ENCODE assay signal across 21 cellular contexts in genomic region chr3:10763817-10764313, GRCh38. TPM values are rescaled to one million over a fixed set of nuclear protein-coding genes. Genes with fewer than 3 reads are reported as not detected.
DNase-seq lines count a peak whose midpoint lies in the region; ATAC-seq, FAIRE-seq and TF ChIP-seq lines count a peak whose summit lies in the region.
"Had no signal": no experiment of that assay in that cellular context is flagged by ENCODE, and none has a peak within 500 bp of the region (broad histone marks: within the 10 kb centered on the region; RNA-seq: fewer than 3 reads in every experiment).

No MANE protein-coding gene starts in this region.

- no peak overlapping the region for H3K27ac Mint-ChIP-seq in activated CD8-positive, alpha-beta memory T cell treated with anti-CD3 and anti-CD28 coated beads, Interleukin-2, amount 10 ng/mL, durations not matched to agents 7 days and 5 days

- H3K36me3 ChIP-seq in bronchial epithelial cell (ENCODE audit: control insufficient read depth, insufficient read depth, low read length) (no peaks in the 10 kb centered on the region), lower lobe of right lung (no peaks in the 10 kb centered on the region), mesenchymal stem cell (ENCODE audit: control insufficient read depth in 1 of 2, insufficient read depth in 2 of 2, low read depth in 1 of 2, low read length in 2 of 2) (no peaks in the 10 kb centered on the region)

- peaks cover 27% of the 10 kb centered on the region for H3K27me3 Mint-ChIP-seq in activated CD8-positive, alpha-beta memory T cell treated with anti-CD3 and anti-CD28 coated beads, Interleukin-2, amount 10 ng/mL, durations not matched to agents 7 days and 5 days

- H3K36me3 Mint-ChIP-seq in activated CD8-positive, alpha-beta memory T cell treated with anti-CD3 and anti-CD28 coated beads, Interleukin-2, amount 10 ng/mL, durations not matched to agents 7 days and 5 days, result no peaks in the 10 kb centered on the region
- H3K36me3 Mint-ChIP-seq: CD14-positive monocyte had no signal

- H2BK12ac ChIP-seq in mesenchymal stem cell (ENCODE audit: low read length in 2 of 2), result no peak overlapping the region

- FAIRE-seq in bronchial epithelial cell (lab: Jason Lieb, UNC), result peak; percentile 32
- FAIRE-seq: HTR-8/SVneo had no signal

- H3K79me1 ChIP-seq in mesenchymal stem cell (replicated peaks; ENCODE audit: low read length, poor library complexity, severe bottlenecking), result no peaks in the 10 kb centered on the region

- no peak overlapping the region for H2BK120ac ChIP-seq in mesenchymal stem cell (ENCODE audit: low read depth, low read length)

- no peak overlapping the region for H2BK15ac ChIP-seq in mesenchymal stem cell (ENCODE audit: low read depth, poor library complexity, severe bottlenecking)

- no peaks in the 10 kb centered on the region for H3K27me3 ChIP-seq in bronchial epithelial cell (ENCODE audit: control insufficient read depth, insufficient read depth, low read length)
- H3K27me3 ChIP-seq in layer of hippocampus (ENCODE audit: control insufficient read depth, insufficient read depth, low read length), result peaks cover 2% of the 10 kb centered on the region
- H3K27me3 ChIP-seq in lower lobe of right lung (ENCODE audit: low read depth), result peaks cover 25% of the 10 kb centered on the region
- H3K27me3 ChIP-seq in mesenchymal stem cell (ENCODE audit: control insufficient read depth in 1 of 2, insufficient read depth in 1 of 2, low read length in 2 of 2), result peaks cover 5 to 96% of the 10 kb centered on the region in 2 experiments

- no peak overlapping the region for H3K18ac ChIP-seq in mesenchymal stem cell (ENCODE audit: low read depth in 1 of 2, low read length in 2 of 2)

- H2AFZ ChIP-seq in mesenchymal stem cell (ENCODE audit: low read depth, low read length), result no peak overlapping the region

- no peak overlapping the region for H3K14ac ChIP-seq in mesenchymal stem cell (ENCODE audit: low read length in 2 of 2)

- H3K27ac ChIP-seq in layer of hippocampus (ENCODE audit: low read depth, low read length) (peak overlapping the region; percentile 75), substantia nigra (ENCODE audit: low read depth, low read length, poor library complexity, severe bottlenecking) (peak overlapping the region; percentile 90), lower lobe of right lung (no peak overlapping the region), mesenchymal stem cell (ENCODE audit: low read length, poor library complexity, severe bottlenecking) (no peak overlapping the region)
- H3K27ac ChIP-seq: 22Rv1, HL-60, SK-N-MC had no signal

- no peaks in the 10 kb centered on the region for H3K9me3 Mint-ChIP-seq in activated CD8-positive, alpha-beta memory T cell treated with anti-CD3 and anti-CD28 coated beads, Interleukin-2, amount 10 ng/mL, durations not matched to agents 7 days and 5 days (ENCODE audit: low read depth)
- H3K9me3 Mint-ChIP-seq: CD14-positive monocyte had no signal

- TF ChIP-seq CTCF in bronchial epithelial cell (IDR thresholded peaks at IDR 0.05; ENCODE audit: insufficient read depth, low read length, severe bottlenecking) (no peak), lower lobe of right lung (IDR thresholded peaks at IDR 0.05) (no peak)

- H3K9me3 ChIP-seq in lower lobe of right lung, result no peaks in the 10 kb centered on the region
- H3K9me3 ChIP-seq in mesenchymal stem cell (ENCODE audit: control insufficient read depth, low read length), result no peaks in the 10 kb centered on the region

- H3K4me2 ChIP-seq in mesenchymal stem cell (ENCODE audit: low read length, poor library complexity, severe bottlenecking), result no peak overlapping the region

- ATAC-seq in activated CD8-positive, alpha-beta memory T cell treated with anti-CD3 and anti-CD28 coated beads, Interleukin-2, amount 10 ng/mL, durations not matched to agents 7 days and 5 days, result no peak
- no peak for ATAC-seq in lower lobe of right lung

- H3K4me3 ChIP-seq in bronchial epithelial cell (ENCODE audit: low read depth, low read length), result no peak overlapping the region
- no peak overlapping the region for H3K4me3 ChIP-seq in lower lobe of right lung
- H3K4me3 ChIP-seq in mesenchymal stem cell (ENCODE audit: insufficient read depth in 1 of 2, low read depth in 1 of 2, low read length in 2 of 2), result no peak overlapping the region
- H3K4me3 ChIP-seq: SK-N-MC had no signal

- H3K4me1 Mint-ChIP-seq in activated CD8-positive, alpha-beta memory T cell treated with anti-CD3 and anti-CD28 coated beads, Interleukin-2, amount 10 ng/mL, durations not matched to agents 7 days and 5 days, result no peaks in the 10 kb centered on the region
- H3K4me1 Mint-ChIP-seq: CD14-positive monocyte had no signal

- no peak overlapping the region for H3K23ac ChIP-seq in mesenchymal stem cell (ENCODE audit: low read length in 2 of 2)

- H3K4ac ChIP-seq in mesenchymal stem cell (ENCODE audit: low read depth in 1 of 2, low read length in 2 of 2), result no peak overlapping the region

- no peak overlapping the region for H3K9ac ChIP-seq in mesenchymal stem cell (ENCODE audit: low read length)

- no peak overlapping the region for H3K4me3 Mint-ChIP-seq in activated CD8-positive, alpha-beta memory T cell treated with anti-CD3 and anti-CD28 coated beads, Interleukin-2, amount 10 ng/mL, durations not matched to agents 7 days and 5 days

- H2BK5ac ChIP-seq in mesenchymal stem cell (ENCODE audit: low read depth, low read length, poor library complexity, severe bottlenecking), result no peak overlapping the region

- H4K91ac ChIP-seq in mesenchymal stem cell (ENCODE audit: low read length), result no peak overlapping the region

- H4K8ac ChIP-seq in mesenchymal stem cell (ENCODE audit: low read length), result no peak overlapping the region

- 82% methylated on average over 12 of the region's 13 CpGs for WGBS in mesenchymal stem cell

- no peak overlapping the region for H2AK5ac ChIP-seq in mesenchymal stem cell (ENCODE audit: low read length, severe bottlenecking)

- H3K4me1 ChIP-seq in lower lobe of right lung, result no peaks in the 10 kb centered on the region
- H3K4me1 ChIP-seq in mesenchymal stem cell (ENCODE audit: control insufficient read depth, insufficient read depth, low read depth, low read length), result no peaks in the 10 kb centered on the region

- intact Hi-C loops in lower lobe of right lung (cut with DNase I), result no loop called here

- CTCF ChIA-PET in activated CD8-positive, alpha-beta memory T cell treated with anti-CD3 and anti-CD28 coated beads, Interleukin-2, amount 10 ng/mL, durations not matched to agents 7 days and 5 days (lab: Charles Lee), result no interaction called here

- peak; percentile 19 for DNase-seq in activated CD8-positive, alpha-beta memory T cell treated with anti-CD3 and anti-CD28 coated beads for 24 hours
- no peak for DNase-seq in activated CD8-positive, alpha-beta memory T cell treated with anti-CD3 and anti-CD28 coated beads, Interleukin-2, amount 10 ng/mL, durations not matched to agents 7 days and 5 days
- DNase-seq in bronchial epithelial cell (ENCODE audit: low read depth) (no peak), substantia nigra (lab: John Stamatoyannopoulos, UW) (no peak), lower lobe of right lung (no peak), mesenchymal stem cell (no peak), NCI-H226 (no peak)
- DNase-seq: DMS79, NCI-H1092 treated with DMSO at 0.1 percent for 48 hours, NCI-H2081, NCI-H2171 treated with DMSO at 0.1 percent for 48 hours, SHP77 had no signal

RNA-seq across cellular contexts. Expression of gene SLC6A11, which starts 52.2 kb away (rescaled TPM):
- total RNA-seq in activated CD8-positive, alpha-beta memory T cell treated with anti-CD3 and anti-CD28 coated beads, Interleukin-2, amount 10 ng/mL, durations not matched to agents 7 days and 5 days, result not detected
- total RNA-seq in bronchial epithelial cell (3.2 and 3.5 TPM in 2 replicates), lower lobe of right lung (not detected)
- not detected for polyA plus RNA-seq in mesenchymal stem cell (2013, experiment 1 of 2)
- not detected for polyA plus RNA-seq in mesenchymal stem cell (2013, experiment 2 of 2)
- total RNA-seq: LHCN-M2, OCI-LY7 had no signal
- polyA plus RNA-seq: AG04450, CD14-positive monocyte had no signal

Comparison
In these comparisons a context has a peak if more than half of its experiments do, and no peak if none do; other contexts are left out.
1. H3K27ac ChIP-seq: peak in layer of hippocampus (single experiment) and substantia nigra (single experiment); none in lower lobe of right lung (single experiment) and mesenchymal stem cell (single experiment).